ENCODE assay signal across 10 cellular contexts in genomic region chr22:43777204-43777671, GRCh38. TPM values are rescaled to one million over a fixed set of nuclear protein-coding genes. Genes with fewer than 3 reads are reported as not detected.
DNase-seq lines count a peak whose midpoint lies in the region; ATAC-seq and TF ChIP-seq lines count a peak whose summit lies in the region.
"Had no signal": no experiment of that assay in that cellular context is flagged by ENCODE, and none has a peak within 500 bp of the region (broad histone marks: within the 10 kb centered on the region; RNA-seq: fewer than 3 reads in every experiment).

No MANE protein-coding gene starts in this region.

- H3K79me2 ChIP-seq in PC-9 (ENCODE audit: low read depth): no peaks in the 10 kb centered on the region
- H3K79me2 ChIP-seq in neural progenitor cell (ENCODE audit: low read depth): no peaks in the 10 kb centered on the region

- H3K9me2 ChIP-seq in PC-9 (ENCODE audit: insufficient read depth): no peaks in the 10 kb centered on the region

- BruUV-seq in PC-9 (replicated peaks; lab: Mats Ljungman, UMichigan): no TSS peak

- no peak overlapping the region for H3K4me3 Mint-ChIP-seq in neural progenitor cell
- no peak overlapping the region for H3K4me3 Mint-ChIP-seq in activated T-cell treated with anti-CD3 and anti-CD28 coated beads, Interleukin-2, amount 50 U/mL, for 72 hours

- H3F3A ChIP-seq in PC-9 (ENCODE audit: insufficient read depth, low read depth): peaks cover 21% of the 10 kb centered on the region; the same call in 1 of the 2 replicates
- H3F3A ChIP-seq in neural progenitor cell (ENCODE audit: low read depth): no peaks in the 10 kb centered on the region

- DNase-seq in EL (peak; percentile 69), PC-9 (peak; percentile 61 to 94), neural progenitor cell (ENCODE audit: low spot score) (no peak), GM20000 (ENCODE audit: low spot score) (no peak), NCI-H1092 treated with DMSO at 0.1 percent for 48 hours (lab: John Stamatoyannopoulos, UW) (no peak), spleen (no peak)
- DNase-seq in activated T-cell treated with anti-CD3 and anti-CD28 coated beads, Interleukin-2, amount 50 U/mL, for 72 hours: no peak
- DNase-seq: NCI-H526; stimulated activated naive CD4-positive, alpha-beta T cell had no signal

- TF ChIP-seq POLR2A in spleen (IDR thresholded peaks at IDR 0.05): no peak

- POLR2A ChIA-PET in PC-9 (lab: Charles Lee; ENCODE audit: unreplicated experiment): interaction anchor here (0.6 kb wide), 1 partner anchor 437 kb away, joined by 19 read pairs; no protein-coding TSS in a partner anchor

- no peaks in the 10 kb centered on the region for H3K9me3 Mint-ChIP-seq in neural progenitor cell
- H3K9me3 Mint-ChIP-seq in activated T-cell treated with anti-CD3 and anti-CD28 coated beads, Interleukin-2, amount 50 U/mL, for 72 hours: no peaks in the 10 kb centered on the region

- intact Hi-C loops in PC-9 (cut with micrococcal nuclease; ENCODE audit: unreplicated experiment) (no loop called here), spleen (cut with DNase I; ENCODE audit: low total_unique reads) (no loop called here)

- ATAC-seq in esophagus mucosa: peak; percentile 80
- ATAC-seq in activated T-cell treated with anti-CD3 and anti-CD28 coated beads, Interleukin-2, amount 50 U/mL, for 72 hours (replicated peaks in 1 of 2): no peak

- H3K27me3 Mint-ChIP-seq in neural progenitor cell (ENCODE audit: insufficient read depth, low read depth): peaks cover 2% of the 10 kb centered on the region
- H3K27me3 Mint-ChIP-seq in activated T-cell treated with anti-CD3 and anti-CD28 coated beads, Interleukin-2, amount 50 U/mL, for 72 hours (ENCODE audit: low read depth): no peaks in the 10 kb centered on the region

- TF ChIP-seq CTCF in PC-9 (conservative IDR thresholded peaks at IDR 0.05) (no peak), neural progenitor cell (IDR thresholded peaks at IDR 0.05) (no peak), GM20000 (IDR thresholded peaks at IDR 0.05; ENCODE audit: extremely low read depth, missing control alignments) (no peak), spleen (IDR thresholded peaks at IDR 0.05 in 8 of 11, conservative IDR thresholded peaks at IDR 0.05 in 3 of 11) (no peak)

- H3K36me3 ChIP-seq in PC-9 (ENCODE audit: low read depth) (no peaks in the 10 kb centered on the region), neural progenitor cell (no peaks in the 10 kb centered on the region), spleen (no peaks in the 10 kb centered on the region)

- peaks cover 23% of the 10 kb centered on the region for H3K4me1 ChIP-seq in PC-9 (replicated peaks; ENCODE audit: insufficient read depth)
- H3K4me1 ChIP-seq in neural progenitor cell: no peaks in the 10 kb centered on the region
- peaks cover 0 to 6% (median 0%) of the 10 kb centered on the region in 6 donors for H3K4me1 ChIP-seq in spleen

- CTCF ChIA-PET in PC-9 (lab: Charles Lee): no interaction called here

- H3K9me3 ChIP-seq in PC-9 (ENCODE audit: insufficient read depth, low read depth) (no peaks in the 10 kb centered on the region), neural progenitor cell (ENCODE audit: low read depth) (no peaks in the 10 kb centered on the region), spleen (no peaks in the 10 kb centered on the region)

- peak overlapping the region; percentile 29 for H3K27ac Mint-ChIP-seq in neural progenitor cell
- H3K27ac Mint-ChIP-seq in activated T-cell treated with anti-CD3 and anti-CD28 coated beads, Interleukin-2, amount 50 U/mL, for 72 hours: no peak overlapping the region

- H3K4me2 ChIP-seq in PC-9 (peak overlapping the region; percentile 41; the same call in 1 of the 2 replicates), neural progenitor cell (no peak overlapping the region)

- 33 to 54% (median 46%) methylated on average over 13 of the region's 13 CpGs for WGBS in spleen, 5 donors

- no peaks in the 10 kb centered on the region for H3K27me3 ChIP-seq in PC-9 (ENCODE audit: insufficient read depth, low read depth)
- no peaks in the 10 kb centered on the region for H3K27me3 ChIP-seq in neural progenitor cell
- no peaks in the 10 kb centered on the region for H3K27me3 ChIP-seq in spleen (replicated peaks in 1 of 7)

- H3K4me1 Mint-ChIP-seq in neural progenitor cell: peaks cover 20% of the 10 kb centered on the region
- H3K4me1 Mint-ChIP-seq in activated T-cell treated with anti-CD3 and anti-CD28 coated beads, Interleukin-2, amount 50 U/mL, for 72 hours (ENCODE audit: low read depth): no peaks in the 10 kb centered on the region

- H4K20me1 ChIP-seq in PC-9 (ENCODE audit: insufficient read depth) (no peaks in the 10 kb centered on the region), neural progenitor cell (ENCODE audit: low read depth) (no peaks in the 10 kb centered on the region)

- no peak overlapping the region for H3K9ac ChIP-seq in neural progenitor cell

- H3K27ac ChIP-seq in PC-9 (no peak overlapping the region), neural progenitor cell (no peak overlapping the region), spleen (no peak overlapping the region)

- H3K4me3 ChIP-seq in PC-9 (no peak overlapping the region), neural progenitor cell (no peak overlapping the region), spleen (no peak overlapping the region)

- no peak overlapping the region for H2AFZ ChIP-seq in PC-9
- no peak overlapping the region for H2AFZ ChIP-seq in neural progenitor cell (replicated peaks)

- peaks cover 3% of the 10 kb centered on the region for H3K36me3 Mint-ChIP-seq in neural progenitor cell
- no peaks in the 10 kb centered on the region for H3K36me3 Mint-ChIP-seq in activated T-cell treated with anti-CD3 and anti-CD28 coated beads, Interleukin-2, amount 50 U/mL, for 72 hours (ENCODE audit: insufficient read depth in 2 of 2)

RNA-seq across cellular contexts. Expression of gene EFCAB6, which starts 34.9 kb away (rescaled TPM):
- 2.3 and 2.5 TPM in 2 replicates for total RNA-seq in PC-9 (2021)
- 1.6 TPM for total RNA-seq in esophagus mucosa
- 2.2 and 4.9 TPM in 2 replicates for total RNA-seq in neural progenitor cell (ENCODE audit: low replicate concordance)
- under 1 TPM; 0.19 to 0.70 TPM for total RNA-seq in activated T-cell treated with anti-CD3 and anti-CD28 coated beads, Interleukin-2, amount 50 U/mL, for 72 hours
- 1 to 10 TPM in 4 of 7 donors, under 1 TPM in 3; 0.44 to 2.8 (median 1.2) TPM for total RNA-seq in spleen
- under 1 TPM; 0.07 to 0.19 (median 0.14) TPM for polyA plus RNA-seq in spleen

Comparison
In these comparisons a context has a peak if more than half of its experiments do, and no peak if none do; other contexts are left out.
1. DNase-seq: peak in EL (single experiment) and PC-9 (2 of 2); none in neural progenitor cell (single experiment), activated T-cell treated with anti-CD3 and anti-CD28 coated beads, Interleukin-2, amount 50 U/mL, for 72 hours (0 of 2), GM20000 (single experiment), NCI-H1092 treated with DMSO at 0.1 percent for 48 hours (single experiment) and spleen (single experiment).